24 cellular contexts compared by ENCODE assay signal in genomic region chr14:78767436-78767835, GRCh38.
"Had no signal": no experiment of that assay in that cellular context is flagged by ENCODE, and none has a peak within 500 bp of the region (broad histone marks: within the 10 kb centered on the region; RNA-seq: fewer than 3 reads in every experiment).

No MANE protein-coding gene starts in this region.

- H3K36me3 ChIP-seq: adrenal gland, breast epithelium, stomach had no signal

- FAIRE-seq: keratinocyte, TTC549 had no signal

- H3K27me3 Mint-ChIP-seq: activated T-cell treated with anti-CD3 and anti-CD28 coated beads, Interleukin-2, amount 50 U/mL, for 24 hours; activated T-helper 17 cell treated with anti-CD3 and anti-CD28 coated beads, Interleukin-2, amount 50 U/mL, for 72 hours; central memory CD8-positive, alpha-beta T cell; naive B cell; stimulated activated memory B cell treated with anti-CD40 and anti-IgM and Interleukin-4, amounts not matched to agents 10 μg/mL and 1 μg/mL and 100 μg/mL, for 72 hours had no signal

- H3K27me3 ChIP-seq: adrenal gland, breast epithelium, foreskin keratinocyte, stomach had no signal

- H3K27ac ChIP-seq: adrenal gland, breast epithelium, coronary artery, foreskin keratinocyte, stomach had no signal

- H3K36me3 Mint-ChIP-seq: activated naive CD4-positive, alpha-beta T cell treated with anti-CD3 and anti-CD28 coated beads, Interleukin-2, amount 50 U/mL, for 72 hours; naive B cell; stimulated activated memory B cell treated with anti-CD40 and anti-IgM and Interleukin-4, amounts not matched to agents 10 μg/mL and 1 μg/mL and 100 μg/mL, for 72 hours had no signal

- H3K4me3 ChIP-seq: adrenal gland, breast epithelium, coronary artery, mucosa of descending colon, smooth muscle cell, stomach had no signal

- H3K4me1 Mint-ChIP-seq: activated T-helper 17 cell treated with anti-CD3 and anti-CD28 coated beads, Interleukin-2, amount 50 U/mL, for 72 hours; central memory CD8-positive, alpha-beta T cell; naive B cell; stimulated activated memory B cell treated with anti-CD40 and anti-IgM and Interleukin-4, amounts not matched to agents 10 μg/mL and 1 μg/mL and 100 μg/mL, for 72 hours had no signal

- DNase-seq: activated CD4-positive, alpha-beta T cell treated with anti-CD3 and anti-CD28 coated beads for 1 hour; activated CD4-positive, alpha-beta T cell treated with anti-CD3 and anti-CD28 coated beads, Interleukin-2, amount 50 U/mL, for 1 hour; activated T-cell treated with anti-CD3 and anti-CD28 coated beads, Interleukin-2, amount 50 U/mL, for 24 hours; adrenal gland; foreskin keratinocyte; left colon; mesenchymal stem cell; mucosa of descending colon; naive B cell; nucleus accumbens; posterior cingulate gyrus; stimulated activated CD4-positive, alpha-beta T cell treated with anti-CD3 and anti-CD28 coated beads, Interleukin-15, amount 100 ng/mL, for 24 hours; stomach; trophoblast cell had no signal

- H3K4me1 ChIP-seq: adrenal gland, breast epithelium, foreskin keratinocyte, stomach had no signal

- H3K9me3 Mint-ChIP-seq: activated T-cell treated with anti-CD3 and anti-CD28 coated beads, Interleukin-2, amount 50 U/mL, for 24 hours; stimulated activated memory B cell treated with anti-CD40 and anti-IgM and Interleukin-4, amounts not matched to agents 10 μg/mL and 1 μg/mL and 100 μg/mL, for 72 hours had no signal

- H3K4me2 ChIP-seq: smooth muscle cell had no signal

- H3K9me3 ChIP-seq: adrenal gland, breast epithelium, mucosa of descending colon, stomach had no signal

- H3K27ac Mint-ChIP-seq: activated naive CD4-positive, alpha-beta T cell treated with anti-CD3 and anti-CD28 coated beads, Interleukin-2, amount 50 U/mL, for 72 hours; activated T-cell treated with anti-CD3 and anti-CD28 coated beads, Interleukin-2, amount 50 U/mL, for 24 hours; activated T-helper 17 cell treated with anti-CD3 and anti-CD28 coated beads, Interleukin-2, amount 50 U/mL, for 72 hours; naive B cell; stimulated activated memory B cell treated with anti-CD40 and anti-IgM and Interleukin-4, amounts not matched to agents 10 μg/mL and 1 μg/mL and 100 μg/mL, for 72 hours had no signal

- ATAC-seq: activated naive CD4-positive, alpha-beta T cell treated with anti-CD3 and anti-CD28 coated beads, Interleukin-2, amount 50 U/mL, for 72 hours; activated T-helper 17 cell treated with anti-CD3 and anti-CD28 coated beads, Interleukin-2, amount 50 U/mL, for 72 hours; foreskin keratinocyte; left colon; mucosa of descending colon; sciatic nerve; stimulated activated memory B cell treated with anti-CD40 and anti-IgM and Interleukin-4, amounts not matched to agents 10 μg/mL and 1 μg/mL and 100 μg/mL, for 72 hours had no signal

- H3K4me3 Mint-ChIP-seq: activated T-cell treated with anti-CD3 and anti-CD28 coated beads, Interleukin-2, amount 50 U/mL, for 24 hours; activated T-helper 17 cell treated with anti-CD3 and anti-CD28 coated beads, Interleukin-2, amount 50 U/mL, for 72 hours; central memory CD8-positive, alpha-beta T cell; naive B cell; stimulated activated memory B cell treated with anti-CD40 and anti-IgM and Interleukin-4, amounts not matched to agents 10 μg/mL and 1 μg/mL and 100 μg/mL, for 72 hours had no signal
